Comparison of ENCODE assay signal across 30 cellular contexts in the genomic region with DNA sequence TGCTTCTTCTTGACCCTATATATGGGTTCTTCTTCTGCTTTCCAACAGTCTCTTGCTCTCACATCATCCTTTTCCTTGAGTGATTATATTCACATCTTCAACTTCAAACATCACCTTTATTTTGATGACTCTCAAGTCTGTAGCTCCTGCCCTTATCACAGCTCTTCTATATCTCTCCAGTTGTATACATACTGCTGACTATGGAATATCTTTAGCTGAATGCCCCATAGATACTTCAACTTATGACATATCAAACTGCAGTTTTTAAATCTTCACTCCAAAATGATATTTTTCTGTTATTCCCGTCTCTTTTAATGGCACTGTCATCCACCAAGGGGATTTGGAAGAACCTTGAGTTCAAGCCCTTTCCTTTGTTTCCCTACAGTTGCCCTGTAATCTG.
DNase-seq lines count a peak whose midpoint lies in the region; ATAC-seq, FAIRE-seq and TF ChIP-seq lines count a peak whose summit lies in the region.
"Had no signal": no experiment of that assay in that cellular context is flagged by ENCODE, and none has a peak within 500 bp of the region (broad histone marks: within the 10 kb centered on the region; RNA-seq: fewer than 3 reads in every experiment).

No MANE protein-coding gene starts in this region.

- no peak for ATAC-seq in HepG2
- no peak for ATAC-seq in right lobe of liver
- no peak for ATAC-seq in A549
- ATAC-seq: CD8-positive, alpha-beta T cell had no signal

- H2AFZ ChIP-seq in HepG2 (ENCODE audit: low read length), result no peak overlapping the region

- TF ChIP-seq POLR2A in HepG2 (IDR thresholded peaks at IDR 0.05; ENCODE audit: insufficient read depth in 1 of 2, low read depth in 2 of 2, low read length in 2 of 2), result no peak
- TF ChIP-seq POLR2A in right lobe of liver (IDR thresholded peaks at IDR 0.05), result no peak
- no peak for TF ChIP-seq POLR2A in A549 (IDR thresholded peaks at IDR 0.05; ENCODE audit: low read length)

- BruUV-seq in HepG2 (replicated peaks; lab: Mats Ljungman, UMichigan), result no TSS peak

- POLR2A ChIA-PET in HepG2 (lab: Yijun Ruan, JAX), result no interaction called here
- POLR2A ChIA-PET in A549 (lab: Yijun Ruan, JAX), result no interaction called here

- FAIRE-seq in HepG2 (lab: Jason Lieb, UNC) (no peak), A549 (lab: Jason Lieb, UNC) (no peak)
- FAIRE-seq: A204.1, D721Med had no signal

- H3K4me1 ChIP-seq in HepG2 (ENCODE audit: insufficient read depth, low read length), result no peaks in the 10 kb centered on the region
- no peaks in the 10 kb centered on the region for H3K4me1 ChIP-seq in right lobe of liver
- H3K4me1 ChIP-seq in A549, result no peaks in the 10 kb centered on the region
- H3K4me1 ChIP-seq: BE2C; BLaER1; BLaER1 treated with 17β-estradiol and CSF1 and Interleukin-3, amounts not matched to agents 10 nM and 100 nM; Caco-2 had no signal

- H3K9me3 ChIP-seq in HepG2 (ENCODE audit: low read length), result no peaks in the 10 kb centered on the region
- no peaks in the 10 kb centered on the region for H3K9me3 ChIP-seq in right lobe of liver
- H3K9me3 ChIP-seq in A549, result no peaks in the 10 kb centered on the region
- H3K9me3 ChIP-seq: BE2C; BLaER1; BLaER1 treated with 17β-estradiol and CSF1 and Interleukin-3, amounts not matched to agents 10 nM and 100 nM; Caco-2 had no signal

- CTCF ChIA-PET in HepG2 (lab: Yijun Ruan, JAX; ENCODE audit: low intra/inter-chr PET ratio, low total read pairs) (no interaction called here), A549 (lab: Yijun Ruan, JAX) (no interaction called here)

- 65% methylated on average over 1 of the region's 1 CpG for WGBS in HepG2 (ENCODE audit: low lambda C conversion rate)
- 79% methylated on average over 1 of the region's 1 CpG for WGBS in right lobe of liver (ENCODE audit: insufficient coverage, low coverage, low lambda C conversion rate, missing lambda C conversion rate)
- WGBS in A549 (ENCODE audit: missing lambda C conversion rate), result 68% methylated on average over 1 of the region's 1 CpG

- in situ Hi-C loops in HepG2 (cut with HindIII; ENCODE audit: extremely low pct_ligation_motif_present, low pct_unique_long_range_greater_than_20kb), result no loop called here

- no peaks in the 10 kb centered on the region for H3K36me3 ChIP-seq in HepG2 (replicated peaks in 1 of 2; ENCODE audit: control insufficient read depth in 1 of 2, insufficient read depth in 2 of 2, low read length in 2 of 2)
- H3K36me3 ChIP-seq in right lobe of liver, result no peaks in the 10 kb centered on the region
- H3K36me3 ChIP-seq: BE2C; BLaER1; BLaER1 treated with 17β-estradiol and CSF1 and Interleukin-3, amounts not matched to agents 10 nM and 100 nM had no signal

- H3K27ac ChIP-seq in HepG2 (ENCODE audit: extremely low read length, insufficient read depth, low read length), result no peak overlapping the region
- H3K27ac ChIP-seq in right lobe of liver, result no peak overlapping the region
- no peak overlapping the region for H3K27ac ChIP-seq in A549
- H3K27ac ChIP-seq: 22Rv1; BLaER1; BLaER1 treated with 17β-estradiol and CSF1 and Interleukin-3, amounts not matched to agents 10 nM and 100 nM; C4-2B had no signal

- H3K4me2 ChIP-seq in HepG2 (ENCODE audit: low read depth, low read length) (no peak overlapping the region), A549 (no peak overlapping the region)
- H3K4me2 ChIP-seq: BLaER1; BLaER1 treated with 17β-estradiol and CSF1 and Interleukin-3, amounts not matched to agents 10 nM and 100 nM had no signal

- TF ChIP-seq EP300 in HepG2 (IDR thresholded peaks at IDR 0.05; ENCODE audit: low read depth in 2 of 2, low read length in 2 of 2) (no peak), HepG2 (CRISPR knock-in tag; IDR thresholded peaks at IDR 0.05; ENCODE audit: borderline replicate concordance) (no peak), A549 (IDR thresholded peaks at IDR 0.05) (no peak)

- no peaks in the 10 kb centered on the region for H3K79me2 ChIP-seq in HepG2 (ENCODE audit: insufficient read depth, low read length)

- TF ChIP-seq CTCF in HepG2 (CRISPR knock-in tag; IDR thresholded peaks at IDR 0.05), result no peak
- no peak for TF ChIP-seq CTCF in right lobe of liver (IDR thresholded peaks at IDR 0.05)
- TF ChIP-seq CTCF in A549 (IDR thresholded peaks at IDR 0.05), result no peak

- H3K27me3 ChIP-seq in HepG2 (ENCODE audit: control insufficient read depth in 1 of 2, insufficient read depth in 2 of 2, low read length in 2 of 2), result no peaks in the 10 kb centered on the region
- no peaks in the 10 kb centered on the region for H3K27me3 ChIP-seq in right lobe of liver
- H3K27me3 ChIP-seq: BE2C; BLaER1; BLaER1 treated with 17β-estradiol and CSF1 and Interleukin-3, amounts not matched to agents 10 nM and 100 nM had no signal

- no peak for DNase-seq in HepG2 (ENCODE audit: low spot score)
- DNase-seq in right lobe of liver, result no peak
- no peak for DNase-seq in A549 (ENCODE audit: low read depth in 1 of 2, low spot score in 1 of 2)
- no peak for DNase-seq in activated CD4-positive, alpha-beta T cell treated with anti-CD3 and anti-CD28 coated beads, Interleukin-2, amount 50 U/mL, for 48 hours
- DNase-seq: 8988T; ACHN; AML-193; BE2C; C1 segment of cervical spinal cord; Caco-2; Calu3; CD4-positive, alpha-beta memory T cell; CD4-positive, alpha-beta T cell; CD4-positive, CD25-positive, alpha-beta regulatory T cell; CD8-positive, alpha-beta memory T cell; CD8-positive, alpha-beta T cell; COR-L47; DMS 273 treated with DMSO at 0.1 percent for 48 hours; DMS153; DMS53; DMS79; DMS79 treated with DMSO at 0.1 percent for 48 hours; DND-41; EL had no signal

- TF ChIP-seq RAD21 in HepG2 (CRISPR knock-in tag; IDR thresholded peaks at IDR 0.05), result no peak
- TF ChIP-seq RAD21 in A549 (conservative IDR thresholded peaks at IDR 0.05 in 1 of 2, IDR thresholded peaks at IDR 0.05 in 1 of 2), result no peak

- no peak overlapping the region for H3K9ac ChIP-seq in HepG2 (ENCODE audit: insufficient read depth, low read depth, low read length)
- H3K9ac ChIP-seq: BLaER1; BLaER1 treated with 17β-estradiol and CSF1 and Interleukin-3, amounts not matched to agents 10 nM and 100 nM had no signal

- no peak overlapping the region for H3K4me3 ChIP-seq in HepG2 (replicated peaks in 1 of 3; ENCODE audit: insufficient read depth in 1 of 3, low read depth in 2 of 3, low read length in 3 of 3)
- H3K4me3 ChIP-seq in right lobe of liver, result no peak overlapping the region
- no peak overlapping the region for H3K4me3 ChIP-seq in A549
- H3K4me3 ChIP-seq: BLaER1; BLaER1 treated with 17β-estradiol and CSF1 and Interleukin-3, amounts not matched to agents 10 nM and 100 nM had no signal

- intact Hi-C loops in HepG2 (cut with micrococcal nuclease; ENCODE audit: unreplicated experiment) (no loop called here), right lobe of liver (cut with DNase I) (no loop called here)

- 0 out of 2 replicates have a peak, but pooled peaks cover 2% of the 10 kb centered on the region for H4K20me1 ChIP-seq in HepG2 (ENCODE audit: insufficient read depth, low read length)
- H4K20me1 ChIP-seq: BLaER1; BLaER1 treated with 17β-estradiol and CSF1 and Interleukin-3, amounts not matched to agents 10 nM and 100 nM had no signal

TF ChIP-seq in HepG2, 621 proteins besides CTCF, POLR2A, EP300 and RAD21:
- TF ChIP-seq MAFK (conservative IDR thresholded peaks at IDR 0.05 in 1 of 2, IDR thresholded peaks at IDR 0.05 in 1 of 2; ENCODE audit: low read length in 2 of 2) (peak; percentile 18 to 69; a peak in 2 of 4 replicates), MAFF (IDR thresholded peaks at IDR 0.05; ENCODE audit: low read depth, low read length) (peak; percentile 45; the same call in 1 of the 2 replicates), FOSL1 (CRISPR knock-in tag; IDR thresholded peaks at IDR 0.05; ENCODE audit: borderline replicate concordance) (no peak), RELA (CRISPR knock-in tag; IDR thresholded peaks at IDR 0.05) (no peak)
TF ChIP-seq in HepG2: peak in this region for 2.

TF ChIP-seq in A549, 52 proteins besides CTCF, POLR2A, EP300 and RAD21:
- TF ChIP-seq MAFK (IDR thresholded peaks at IDR 0.05; ENCODE audit: partially characterized antibody) (peak; percentile 56), MYC (IDR thresholded peaks at IDR 0.05; ENCODE audit: borderline replicate concordance, low read length) (no peak)

Comparison
In these comparisons a context has a peak if more than half of its experiments do, and no peak if none do; other contexts are left out.
1. Of the 38 proteins assayed by ChIP-seq in both HepG2 and A549: peak only in HepG2: none; only in A549: none; in both: MAFK; in neither: 37.